Comparison of ENCODE assay signal across 18 cellular contexts in genomic region chr4:87188063-87188462, GRCh38. TPM values are rescaled to one million over a fixed set of nuclear protein-coding genes. Genes with fewer than 3 reads are reported as not detected.
DNase-seq lines count a peak whose midpoint lies in the region; FAIRE-seq and TF ChIP-seq lines count a peak whose summit lies in the region.
"Had no signal": no experiment of that assay in that cellular context is flagged by ENCODE, and none has a peak within 500 bp of the region (broad histone marks: within the 10 kb centered on the region; RNA-seq: fewer than 3 reads in every experiment).

No MANE protein-coding gene starts in this region.

- DNase-seq in AG10803 (ENCODE audit: low read depth): peak; percentile 18
- DNase-seq in HFFc6: peak; percentile 11
- DNase-seq in astrocyte of the cerebellum (ENCODE audit: low read depth): peak; percentile 6
- DNase-seq in erythroblast (lab: John Stamatoyannopoulos, UW): no peak
- no peak for DNase-seq in trophoblast cell
- DNase-seq in cardiac septum (ENCODE audit: low spot score): no peak
- DNase-seq in G401 (ENCODE audit: low spot score): no peak
- DNase-seq: activated CD4-positive, alpha-beta T cell treated with anti-CD3 and anti-CD28 coated beads for 48 hours; activated naive CD4-positive, alpha-beta T cell treated with anti-CD3 and anti-CD28 coated beads, Interleukin-2, amount 10 ng/mL, durations not matched to agents 7 days and 5 days; brain microvascular endothelial cell; C1 segment of cervical spinal cord; DND-41; effector CD4-positive, alpha-beta T cell; mammary epithelial cell; NCI-H1930; SHP77 had no signal

- no peaks in the 10 kb centered on the region for H3K9me3 Mint-ChIP-seq in HFFc6
- H3K9me3 Mint-ChIP-seq: activated naive CD4-positive, alpha-beta T cell treated with anti-CD3 and anti-CD28 coated beads, Interleukin-2, amount 10 ng/mL, durations not matched to agents 7 days and 5 days; nephron had no signal

- H3K27me3 Mint-ChIP-seq in HFFc6 (ENCODE audit: insufficient read depth): no peaks in the 10 kb centered on the region
- H3K27me3 Mint-ChIP-seq: activated naive CD4-positive, alpha-beta T cell treated with anti-CD3 and anti-CD28 coated beads, Interleukin-2, amount 10 ng/mL, durations not matched to agents 7 days and 5 days had no signal

- H2BK5ac ChIP-seq in trophoblast cell (ENCODE audit: low read depth, low read length, poor library complexity): no peak overlapping the region

- H3K14ac ChIP-seq in trophoblast cell (ENCODE audit: low read length): no peak overlapping the region

- H3K4me1 Mint-ChIP-seq in HFFc6 (ENCODE audit: low read depth): peaks cover 25% of the 10 kb centered on the region
- H3K4me1 Mint-ChIP-seq: activated naive CD4-positive, alpha-beta T cell treated with anti-CD3 and anti-CD28 coated beads, Interleukin-2, amount 10 ng/mL, durations not matched to agents 7 days and 5 days had no signal

- no peak overlapping the region for H3K4me3 Mint-ChIP-seq in HFFc6
- H3K4me3 Mint-ChIP-seq: activated naive CD4-positive, alpha-beta T cell treated with anti-CD3 and anti-CD28 coated beads, Interleukin-2, amount 10 ng/mL, durations not matched to agents 7 days and 5 days; nephron had no signal

- no peak overlapping the region for H4K8ac ChIP-seq in trophoblast cell (ENCODE audit: low read depth, low read length)

- H3K23ac ChIP-seq in trophoblast cell (ENCODE audit: low read length): no peak overlapping the region

- H3K4me2 ChIP-seq in trophoblast cell (ENCODE audit: low read length): no peak overlapping the region

- no peak overlapping the region for H2BK120ac ChIP-seq in trophoblast cell (ENCODE audit: insufficient read depth, low read length, poor library complexity)

- no peaks in the 10 kb centered on the region for H3K9me3 ChIP-seq in trophoblast cell (ENCODE audit: insufficient read depth, low read depth, low read length)

- FAIRE-seq in islet of Langerhans (lab: Jason Lieb, UNC): peak; percentile 38

- TF ChIP-seq CTCF in AG10803 (conservative IDR thresholded peaks at IDR 0.05; ENCODE audit: low read length) (no peak), HFFc6 (IDR thresholded peaks at IDR 0.05) (no peak), astrocyte of the cerebellum (IDR thresholded peaks at IDR 0.05; ENCODE audit: low read depth, low read length, missing control alignments) (no peak)

- H3K4ac ChIP-seq in trophoblast cell (ENCODE audit: low read depth, low read length): no peak overlapping the region

- no peak overlapping the region for H3K27ac Mint-ChIP-seq in HFFc6
- H3K27ac Mint-ChIP-seq: activated naive CD4-positive, alpha-beta T cell treated with anti-CD3 and anti-CD28 coated beads, Interleukin-2, amount 10 ng/mL, durations not matched to agents 7 days and 5 days; nephron had no signal

- no peak overlapping the region for H3K27ac ChIP-seq in trophoblast cell (ENCODE audit: low read depth, low read length)
- H3K27ac ChIP-seq: brain microvascular endothelial cell had no signal

- H3K4me3 ChIP-seq in AG10803 (ENCODE audit: low read length) (no peak overlapping the region), astrocyte of the cerebellum (ENCODE audit: low read depth, low read length) (no peak overlapping the region), trophoblast cell (ENCODE audit: low read depth, low read length) (no peak overlapping the region)

- no peaks in the 10 kb centered on the region for H3K79me1 ChIP-seq in trophoblast cell (ENCODE audit: low read length)

- no peaks in the 10 kb centered on the region for H3K36me3 ChIP-seq in trophoblast cell (ENCODE audit: control insufficient read depth in 1 of 2, insufficient read depth in 2 of 2, low read length in 2 of 2)
- H3K36me3 ChIP-seq: brain microvascular endothelial cell had no signal

- in situ Hi-C loops in astrocyte of the cerebellum (cut with HindIII; ENCODE audit: low sequenced_read_pairs) (no loop called here), G401 (cut with HindIII; ENCODE audit: low sequenced_read_pairs) (no loop called here)

- no peak overlapping the region for H2AFZ ChIP-seq in trophoblast cell (ENCODE audit: insufficient read depth, low read length, poor library complexity)

- H2AK5ac ChIP-seq in trophoblast cell (ENCODE audit: low read length): no peak overlapping the region

- H4K12ac ChIP-seq in trophoblast cell (ENCODE audit: low read depth, low read length): no peak overlapping the region

- no peak for TF ChIP-seq POLR2A in erythroblast (IDR thresholded peaks at IDR 0.05; ENCODE audit: low read length)

- H2BK12ac ChIP-seq in trophoblast cell (ENCODE audit: low read length): no peak overlapping the region

- intact Hi-C loops in cardiac septum (cut with DNase I): no loop called here

- no peaks in the 10 kb centered on the region for H3K27me3 ChIP-seq in trophoblast cell (ENCODE audit: insufficient read depth, low read length)
- H3K27me3 ChIP-seq: brain microvascular endothelial cell had no signal

- no peak overlapping the region for H4K91ac ChIP-seq in trophoblast cell (ENCODE audit: low read depth, low read length)

- H3K4me1 ChIP-seq in trophoblast cell (ENCODE audit: control insufficient read depth in 1 of 2, insufficient read depth in 2 of 2, low read length in 2 of 2): no peaks in the 10 kb centered on the region

- 0 out of 2 replicates have a peak, but pooled peaks cover 3% of the 10 kb centered on the region for H3K36me3 Mint-ChIP-seq in HFFc6 (ENCODE audit: low read depth)
- H3K36me3 Mint-ChIP-seq: activated naive CD4-positive, alpha-beta T cell treated with anti-CD3 and anti-CD28 coated beads, Interleukin-2, amount 10 ng/mL, durations not matched to agents 7 days and 5 days had no signal

- no peak overlapping the region for H3K9ac ChIP-seq in trophoblast cell (ENCODE audit: low read length)

- H3K79me2 ChIP-seq in trophoblast cell (ENCODE audit: control insufficient read depth, insufficient read depth, low read length, poor library complexity): no peaks in the 10 kb centered on the region

- no CpG with 5 or more reads among the region's 2 CpGs for WGBS in trophoblast cell (ENCODE audit: extremely low coverage, insufficient coverage, insufficient read length)

- no peak overlapping the region for H3K18ac ChIP-seq in trophoblast cell (ENCODE audit: low read length)

RNA-seq across cellular contexts. Expression of gene KLHL8, which starts 32.4 kb away (rescaled TPM):
- 10 to 100 TPM in 3 of 6 experiments, 1 to 10 TPM in 3; 8.0 to 11.5 (median 9.8) TPM for total RNA-seq in HFFc6 (2021; fragmentation: NEBNext Ultra II Directional; extraction: Animal tissue kit (Norgen Biotek cat#: 25700))
- 11.0 and 11.2 TPM in 2 replicates for polyA plus RNA-seq in trophoblast cell (2013)
- total RNA-seq in cardiac septum: 11.2 TPM
- total RNA-seq in G401 (2014; rRNA removed; shearing (Covaris generic)): 8.3 and 13.4 TPM in 2 replicates

Comparison
In these comparisons a context has a peak if more than half of its experiments do, and no peak if none do; other contexts are left out.
1. DNase-seq: peak in AG10803 (single experiment), HFFc6 (single experiment) and astrocyte of the cerebellum (single experiment); none in erythroblast (0 of 2), trophoblast cell (0 of 2), cardiac septum (single experiment) and G401 (single experiment).